ENCODE assay signal across 9 cellular contexts in the genomic region with DNA sequence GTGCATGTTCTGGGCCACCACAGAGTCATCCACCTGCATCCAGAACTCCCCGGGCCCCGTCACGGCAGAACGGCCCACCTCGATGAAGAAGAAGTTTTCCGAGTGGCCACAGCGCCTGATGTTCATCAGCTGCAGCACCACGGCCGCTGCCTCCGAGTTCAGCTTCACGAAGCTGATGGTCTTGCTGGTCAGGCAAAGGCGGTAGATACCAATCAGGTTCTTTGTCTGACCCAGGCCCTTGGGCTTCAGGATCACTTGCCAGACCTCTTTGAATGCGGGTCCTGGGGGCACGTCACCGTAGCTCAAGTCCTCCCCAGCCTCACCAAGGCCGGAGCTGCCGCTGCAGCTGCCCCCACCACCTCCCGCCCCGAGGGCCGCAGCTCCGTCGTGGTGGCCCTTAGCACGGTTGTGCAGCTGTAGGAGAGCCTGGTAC. TPM values are rescaled to one million over a fixed set of nuclear protein-coding genes. Genes with fewer than 3 reads are reported as not detected.
DNase-seq lines count a peak whose midpoint lies in the region; ATAC-seq and TF ChIP-seq lines count a peak whose summit lies in the region.
"Had no signal": no experiment of that assay in that cellular context is flagged by ENCODE, and none has a peak within 500 bp of the region (broad histone marks: within the 10 kb centered on the region; RNA-seq: fewer than 3 reads in every experiment).

No MANE protein-coding gene starts in this region.

- peaks cover 44 to 47% (median 46%) of the 10 kb centered on the region in 3 donors for H3K4me1 ChIP-seq in skeletal muscle tissue (ENCODE audit: control insufficient read depth in 3 of 3, insufficient read depth in 3 of 3, low read length in 3 of 3)

- H3K27me3 ChIP-seq in H7 (ENCODE audit: control insufficient read depth, insufficient read depth, low read length) (no peaks in the 10 kb centered on the region), skeletal muscle tissue (ENCODE audit: control insufficient read depth in 3 of 3, insufficient read depth in 3 of 3, low read length in 3 of 3) (peaks cover 0 to 3% (median 0%) of the 10 kb centered on the region in 3 donors)

- peak overlapping the region; percentile 87 for H3K4me3 Mint-ChIP-seq in activated CD8-positive, alpha-beta T cell treated with anti-CD3 and anti-CD28 coated beads, Interleukin-2, amount 10 ng/mL, durations not matched to agents 7 days and 5 days

- peaks cover 66% of the 10 kb centered on the region for H3K4me1 Mint-ChIP-seq in activated CD8-positive, alpha-beta T cell treated with anti-CD3 and anti-CD28 coated beads, Interleukin-2, amount 10 ng/mL, durations not matched to agents 7 days and 5 days (ENCODE audit: low read depth)

- CTCF ChIA-PET in activated CD8-positive, alpha-beta T cell treated with anti-CD3 and anti-CD28 coated beads, Interleukin-2, amount 10 ng/mL, durations not matched to agents 7 days and 5 days (lab: Charles Lee) = interaction anchor here (0.6 to 3.7 kb wide), 17 partner anchors 8 to 1834 kb away, joined by 3 to 36 read pairs (median 6); partner anchors contain the start of gene RHBDD1
- CTCF ChIA-PET in HEK293T (lab: Yijun Ruan, JAX) = no interaction called here

- POLR2A ChIA-PET in activated CD8-positive, alpha-beta T cell treated with anti-CD3 and anti-CD28 coated beads, Interleukin-2, amount 10 ng/mL, durations not matched to agents 7 days and 5 days (lab: Charles Lee) = interaction anchor here (0.6 to 3.3 kb wide), 2 partner anchors 38 to 43 kb away, joined by 4 to 25 read pairs; partner anchors contain the start of gene RHBDD1
- POLR2A ChIA-PET in HEK293T (lab: Yijun Ruan, JAX) = no interaction called here

- H3K9me3 Mint-ChIP-seq in activated CD8-positive, alpha-beta T cell treated with anti-CD3 and anti-CD28 coated beads, Interleukin-2, amount 10 ng/mL, durations not matched to agents 7 days and 5 days (ENCODE audit: insufficient read depth) = no peaks in the 10 kb centered on the region

- H3K9ac ChIP-seq in skeletal muscle tissue (ENCODE audit: low read depth in 1 of 3, low read length in 3 of 3) = peak overlapping the region; percentile 83 to 92 (median 89)

- H3K36me3 Mint-ChIP-seq in activated CD8-positive, alpha-beta T cell treated with anti-CD3 and anti-CD28 coated beads, Interleukin-2, amount 10 ng/mL, durations not matched to agents 7 days and 5 days (ENCODE audit: low read depth) = peaks cover 27% of the 10 kb centered on the region

- intact Hi-C loops in left ventricle myocardium superior (cut with micrococcal nuclease) = no loop called here

- H3K36me3 ChIP-seq in H7 (replicated peaks; ENCODE audit: control insufficient read depth, insufficient read depth, low read length) (peaks cover 7% of the 10 kb centered on the region), skeletal muscle tissue (ENCODE audit: control insufficient read depth in 3 of 3, insufficient read depth in 3 of 3, low read length in 3 of 3) (peaks cover 7 to 23% (median 21%) of the 10 kb centered on the region in 3 donors)
- H3K36me3 ChIP-seq: neutrophil had no signal

- no peak for DNase-seq in H7
- no peak for DNase-seq in activated CD8-positive, alpha-beta T cell treated with anti-CD3 and anti-CD28 coated beads, Interleukin-2, amount 10 ng/mL, durations not matched to agents 7 days and 5 days
- DNase-seq in left ventricle myocardium superior = peak; percentile 39
- no peak for DNase-seq in HEK293T (ENCODE audit: extremely low spot score)
- DNase-seq in GDM1 (lab: John Stamatoyannopoulos, UW) = no peak
- no peak for DNase-seq in NCI-H82 (lab: John Stamatoyannopoulos, UW)

- no peak for ATAC-seq in activated CD8-positive, alpha-beta T cell treated with anti-CD3 and anti-CD28 coated beads, Interleukin-2, amount 10 ng/mL, durations not matched to agents 7 days and 5 days
- ATAC-seq in left ventricle myocardium superior (no peak), HG03571 (IDR thresholded peaks at IDR 0.05; ENCODE audit: unreplicated experiment) (no peak)

- peaks cover under 1% of the 10 kb centered on the region for H3K27me3 Mint-ChIP-seq in activated CD8-positive, alpha-beta T cell treated with anti-CD3 and anti-CD28 coated beads, Interleukin-2, amount 10 ng/mL, durations not matched to agents 7 days and 5 days (ENCODE audit: low read depth)

- no peaks in the 10 kb centered on the region for H3K9me3 ChIP-seq in skeletal muscle tissue (ENCODE audit: control insufficient read depth in 3 of 3, low read length in 3 of 3)
- H3K9me3 ChIP-seq: neutrophil had no signal

- H3K4me3 ChIP-seq in H7 (ENCODE audit: insufficient read depth, low read depth, low read length) (peak overlapping the region; percentile 80), skeletal muscle tissue (ENCODE audit: low read length in 3 of 3) (peak overlapping the region; percentile 57 to 82 (median 73))

- peak overlapping the region; percentile 89 for H3K27ac ChIP-seq in skeletal muscle tissue (ENCODE audit: low read depth, low read length)
- H3K27ac ChIP-seq: neutrophil had no signal

- H3K27ac Mint-ChIP-seq in activated CD8-positive, alpha-beta T cell treated with anti-CD3 and anti-CD28 coated beads, Interleukin-2, amount 10 ng/mL, durations not matched to agents 7 days and 5 days = peak overlapping the region; percentile 87

TF ChIP-seq in HEK293T, 16 proteins besides CTCF, POLR2A, EP300 and RAD21:
- TF ChIP-seq FOXK2 (IDR thresholded peaks at IDR 0.05) (no peak), CTBP1 (IDR thresholded peaks at IDR 0.05; ENCODE audit: borderline replicate concordance) (no peak), HDGF (IDR thresholded peaks at IDR 0.05; ENCODE audit: borderline replicate concordance) (no peak), ZNF384 (IDR thresholded peaks at IDR 0.05) (no peak), TARDBP (IDR thresholded peaks at IDR 0.05) (no peak), BHLHE40 (IDR thresholded peaks at IDR 0.05; ENCODE audit: borderline replicate concordance) (no peak)

RNA-seq across cellular contexts. Expression of gene IRS1, which starts 1.6 kb away (rescaled TPM):
- total RNA-seq in H7 (2014; rRNA removed; shearing (Covaris generic)) = 15.2 and 17.1 TPM in 2 replicates
- total RNA-seq in activated CD8-positive, alpha-beta T cell treated with anti-CD3 and anti-CD28 coated beads, Interleukin-2, amount 10 ng/mL, durations not matched to agents 7 days and 5 days = 1 to 10 TPM; 7.3 to 9.6 TPM
- total RNA-seq in left ventricle myocardium superior = 24.1 TPM
- 13.0 TPM for total RNA-seq in skeletal muscle tissue

RNA-seq across cellular contexts. Expression of gene RHBDD1, which starts 37.8 kb away (rescaled TPM):
- 6.9 and 8.7 TPM in 2 replicates for total RNA-seq in H7 (2014; rRNA removed; shearing (Covaris generic))
- total RNA-seq in activated CD8-positive, alpha-beta T cell treated with anti-CD3 and anti-CD28 coated beads, Interleukin-2, amount 10 ng/mL, durations not matched to agents 7 days and 5 days = 10 to 100 TPM; 23.4 to 29.5 TPM
- 29.8 TPM for total RNA-seq in left ventricle myocardium superior
- 37.6 TPM for total RNA-seq in skeletal muscle tissue
